ENCODE assay signal across 8 cellular contexts in the genomic region with DNA sequence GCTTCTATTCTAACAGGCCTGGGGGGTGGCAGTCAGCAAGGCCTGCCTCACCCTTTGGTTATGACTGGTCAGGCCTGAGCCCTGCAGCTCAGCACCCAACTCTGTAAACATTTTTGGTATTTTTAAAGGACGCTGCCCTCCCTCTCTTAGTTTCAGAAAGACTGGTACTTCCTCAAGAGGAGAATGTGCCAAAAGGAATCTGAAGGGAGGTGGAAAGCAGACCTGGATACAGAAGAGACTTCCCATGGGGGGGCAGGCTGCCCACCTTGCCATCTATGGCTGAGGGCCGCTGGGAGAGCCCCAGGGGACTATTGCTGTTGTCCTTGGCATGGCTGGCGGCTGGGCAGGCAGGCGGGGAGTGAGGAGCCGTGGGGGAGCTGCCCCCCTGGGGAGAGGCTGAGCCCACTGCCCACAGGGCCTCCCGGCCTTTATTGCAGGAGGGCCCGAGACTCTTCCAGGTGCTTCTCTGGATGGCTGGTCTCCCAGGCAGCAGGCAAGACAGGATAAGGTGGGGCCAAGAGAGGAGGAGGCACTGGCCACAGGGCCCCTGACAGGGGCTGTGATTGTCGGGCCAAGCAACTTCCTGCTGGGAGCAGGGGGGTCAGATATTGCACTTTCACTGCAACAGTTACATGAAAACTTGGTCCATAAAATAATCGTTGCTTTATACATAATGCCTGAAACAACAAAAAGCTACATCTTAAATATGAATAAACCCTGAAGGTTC. TPM values are rescaled to one million over a fixed set of nuclear protein-coding genes. Genes with fewer than 3 reads are reported as not detected.
DNase-seq lines count a peak whose midpoint lies in the region; ATAC-seq and TF ChIP-seq lines count a peak whose summit lies in the region.

No MANE protein-coding gene starts in this region.

- H3K9ac ChIP-seq in MM.1S (ENCODE audit: low read length), result no peak overlapping the region

- no peaks in the 10 kb centered on the region for H3K27me3 Mint-ChIP-seq in dendritic cell treated with granulocyte-macrophage colony-stimulating factor and Interleukin-4, amounts not matched to agents 40 ng/mL and 50 ng/mL, for 4 days
- H3K27me3 Mint-ChIP-seq in nephron progenitor cell (ENCODE audit: low read depth, poor library complexity), result no peaks in the 10 kb centered on the region

- H2AFZ ChIP-seq in MM.1S (ENCODE audit: low read length), result no peak overlapping the region

- no peaks in the 10 kb centered on the region for H3K36me3 ChIP-seq in MM.1S (replicated peaks; ENCODE audit: insufficient read depth, low read length)

- H3K79me2 ChIP-seq in MM.1S (ENCODE audit: low read length), result peaks cover 21% of the 10 kb centered on the region

- H3K9me2 ChIP-seq in MM.1S (replicated peaks; ENCODE audit: insufficient read depth, low read length), result no peaks in the 10 kb centered on the region

- ATAC-seq in HG02588 (IDR thresholded peaks at IDR 0.05; ENCODE audit: unreplicated experiment), result no peak

- H3K4me3 ChIP-seq in MM.1S (ENCODE audit: low read length), result no peak overlapping the region

- H3K36me3 Mint-ChIP-seq in dendritic cell treated with granulocyte-macrophage colony-stimulating factor and Interleukin-4, amounts not matched to agents 40 ng/mL and 50 ng/mL, for 4 days (ENCODE audit: low read depth), result peaks cover 44% of the 10 kb centered on the region
- H3K36me3 Mint-ChIP-seq in nephron progenitor cell (ENCODE audit: low read depth), result no peaks in the 10 kb centered on the region

- H3K27ac ChIP-seq in MM.1S (ENCODE audit: low read length), result no peak overlapping the region

- no peaks in the 10 kb centered on the region for H3K9me3 Mint-ChIP-seq in dendritic cell treated with granulocyte-macrophage colony-stimulating factor and Interleukin-4, amounts not matched to agents 40 ng/mL and 50 ng/mL, for 4 days
- no peaks in the 10 kb centered on the region for H3K9me3 Mint-ChIP-seq in nephron progenitor cell

- H3K4me1 ChIP-seq in MM.1S (ENCODE audit: low read length), result no peaks in the 10 kb centered on the region

- DNase-seq in 8988T, result peak; percentile 78
- DNase-seq in NCI-H69 (lab: John Stamatoyannopoulos, UW), result peak; percentile 18
- DNase-seq in nephron progenitor cell, result peak; percentile 10
- DNase-seq in SK-N-DZ (ENCODE audit: low spot score), result no peak
- no peak for DNase-seq in MM.1S
- DNase-seq in HT-29 (ENCODE audit: low spot score), result no peak

- no peaks in the 10 kb centered on the region for H4K20me1 ChIP-seq in MM.1S (ENCODE audit: insufficient read depth, low read length)

- no peak overlapping the region for H3K4me2 ChIP-seq in MM.1S (ENCODE audit: low read depth, low read length)

- peak overlapping the region; percentile 96 for H3K27ac Mint-ChIP-seq in dendritic cell treated with granulocyte-macrophage colony-stimulating factor and Interleukin-4, amounts not matched to agents 40 ng/mL and 50 ng/mL, for 4 days
- peak overlapping the region; percentile 85 for H3K27ac Mint-ChIP-seq in nephron progenitor cell

- H3K4me1 Mint-ChIP-seq in dendritic cell treated with granulocyte-macrophage colony-stimulating factor and Interleukin-4, amounts not matched to agents 40 ng/mL and 50 ng/mL, for 4 days (ENCODE audit: low read depth), result peaks cover 69% of the 10 kb centered on the region
- peaks cover 57% of the 10 kb centered on the region for H3K4me1 Mint-ChIP-seq in nephron progenitor cell

- TF ChIP-seq CTCF in nephron progenitor cell (IDR thresholded peaks at IDR 0.05) (no peak), MM.1S (IDR thresholded peaks at IDR 0.05; ENCODE audit: low read length) (no peak)

- intact Hi-C loops in dendritic cell treated with granulocyte-macrophage colony-stimulating factor and Interleukin-4, amounts not matched to agents 40 ng/mL and 50 ng/mL, for 4 days (cut with micrococcal nuclease), result loop anchor here (1.0 to 5.0 kb wide), 2 partner anchors 9 to 248 kb away; partner anchors contain the start of genes MPHOSPH9, MTRFR and OGFOD2

- no peaks in the 10 kb centered on the region for H3K27me3 ChIP-seq in MM.1S (replicated peaks; ENCODE audit: insufficient read depth, low read length)

- no peaks in the 10 kb centered on the region for H3F3A ChIP-seq in MM.1S (ENCODE audit: insufficient read depth, low read length)

- peak overlapping the region; percentile 69 for H3K4me3 Mint-ChIP-seq in dendritic cell treated with granulocyte-macrophage colony-stimulating factor and Interleukin-4, amounts not matched to agents 40 ng/mL and 50 ng/mL, for 4 days
- peak overlapping the region; percentile 66 for H3K4me3 Mint-ChIP-seq in nephron progenitor cell

- no peaks in the 10 kb centered on the region for H3K9me3 ChIP-seq in MM.1S (replicated peaks; ENCODE audit: insufficient read depth, low read length)

RNA-seq across cellular contexts. Expression of gene ARL6IP4, which starts 3.5 kb away (rescaled TPM):
- polyA plus RNA-seq in SK-N-DZ (2014; cell fraction: cytosol; rRNA removed), result 290 and 383 TPM in 2 replicates
- polyA plus RNA-seq in SK-N-DZ (2014; cell fraction: nucleus; rRNA removed), result 441 and 504 TPM in 2 replicates
- 184 and 228 TPM in 2 replicates for total RNA-seq in HT-29 (2014; rRNA removed; shearing (Covaris generic))

RNA-seq across cellular contexts. Expression of gene OGFOD2, which starts 8.9 kb away (rescaled TPM):
- 27.5 and 33.9 TPM in 2 replicates for polyA plus RNA-seq in SK-N-DZ (2014; cell fraction: cytosol; rRNA removed)
- 77.4 and 108 TPM in 2 replicates for polyA plus RNA-seq in SK-N-DZ (2014; cell fraction: nucleus; rRNA removed)
- total RNA-seq in HT-29 (2014; rRNA removed; shearing (Covaris generic)), result 40.5 and 52.0 TPM in 2 replicates

RNA-seq across cellular contexts. Expression of gene ABCB9, which starts 17.7 kb away (rescaled TPM):
- 7.0 and 8.9 TPM in 2 replicates for polyA plus RNA-seq in SK-N-DZ (2014; cell fraction: cytosol; rRNA removed)
- polyA plus RNA-seq in SK-N-DZ (2014; cell fraction: nucleus; rRNA removed), result 10.2 and 16.0 TPM in 2 replicates
- 7.3 and 10.2 TPM in 2 replicates for total RNA-seq in HT-29 (2014; rRNA removed; shearing (Covaris generic))

Comparison
In these comparisons a context has a peak if more than half of its experiments do, and no peak if none do; other contexts are left out.
1. DNase-seq: peak in 8988T (single experiment), NCI-H69 (single experiment) and nephron progenitor cell (single experiment); none in SK-N-DZ (single experiment), MM.1S (single experiment) and HT-29 (single experiment).